18 cellular contexts compared by ENCODE assay signal in the genomic region with DNA sequence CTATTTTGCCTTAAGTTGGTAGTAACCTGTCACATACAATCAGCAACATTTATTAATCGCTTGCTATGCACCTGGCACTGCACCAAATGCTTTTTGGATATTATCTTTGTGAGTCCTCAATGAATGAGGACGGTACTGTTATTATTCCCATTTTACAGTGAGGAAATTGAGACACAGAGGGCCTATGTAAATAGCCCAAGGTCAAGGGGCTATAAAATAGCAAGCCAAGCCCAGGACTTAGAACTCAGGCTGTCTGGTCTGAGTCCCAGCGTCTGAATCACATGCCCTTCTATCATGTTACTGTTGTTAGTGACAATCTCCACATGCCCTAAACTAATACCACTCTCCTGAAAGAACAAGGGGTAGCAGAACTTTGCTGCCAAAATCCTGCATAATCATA.
DNase-seq lines count a peak whose midpoint lies in the region; ATAC-seq, FAIRE-seq and TF ChIP-seq lines count a peak whose summit lies in the region.
"Had no signal": no experiment of that assay in that cellular context is flagged by ENCODE, and none has a peak within 500 bp of the region (broad histone marks: within the 10 kb centered on the region; RNA-seq: fewer than 3 reads in every experiment).

No MANE protein-coding gene starts in this region.

- peak overlapping the region; percentile 90 for H3K27ac ChIP-seq in left ventricle myocardium inferior (replicated peaks)
- H3K27ac ChIP-seq: HL-60 had no signal

- TF ChIP-seq CTCF in left ventricle myocardium inferior (IDR thresholded peaks at IDR 0.05; ENCODE audit: borderline replicate concordance) (no peak), mucosa of descending colon (IDR thresholded peaks at IDR 0.05) (no peak)

- H3K27me3 ChIP-seq in left ventricle myocardium inferior (ENCODE audit: low read depth) = no peaks in the 10 kb centered on the region

- peak; percentile 4 for FAIRE-seq in HTR-8/SVneo (lab: Jason Lieb, UNC)

- ATAC-seq in mucosa of descending colon (peak; percentile 75), GM21360 (IDR thresholded peaks at IDR 0.05; ENCODE audit: unreplicated experiment) (no peak), HG03520 (IDR thresholded peaks at IDR 0.05; ENCODE audit: unreplicated experiment) (no peak)

- peaks cover 78% of the 10 kb centered on the region for H3K4me1 ChIP-seq in left ventricle myocardium inferior
- no peaks in the 10 kb centered on the region for H3K4me1 ChIP-seq in mucosa of descending colon (ENCODE audit: low read depth)

- intact Hi-C loops in left ventricle myocardium inferior (cut with micrococcal nuclease) = no loop called here
- intact Hi-C loops in mucosa of descending colon (cut with DNase I, micrococcal nuclease) = no loop called here

- H3K4me3 ChIP-seq in left ventricle myocardium inferior (no peak overlapping the region), mucosa of descending colon (no peak overlapping the region)

- DNase-seq in HTR-8/SVneo (ENCODE audit: insufficient read length, low spot score) = no peak
- peak; percentile 16 for DNase-seq in amniotic epithelial cell (ENCODE audit: low read depth)
- no peak for DNase-seq in left ventricle myocardium inferior
- peak in 1 of 3 donors; percentile 17 for DNase-seq in mucosa of descending colon
- DNase-seq in activated CD4-positive, alpha-beta T cell treated with anti-CD3 and anti-CD28 coated beads, Interleukin-2, amount 50 U/mL, for 1 hour = no peak
- DNase-seq in NCI-H2081 (lab: John Stamatoyannopoulos, UW) = no peak
- DNase-seq: ACHN; AML-193; Caco-2; NCI-H1105 treated with DMSO at 0.1 percent for 48 hours; NCI-H2029 treated with DMSO at 0.1 percent for 48 hours; NCI-H226; NCI-H526; NK-92 treated with Interleukin-12 subunit alpha and Interleukin-12 subunit beta, amount 100 ng/mL, for 24 hours; SIG-M5 had no signal

- H3K9me3 ChIP-seq in left ventricle myocardium inferior (replicated peaks) (no peaks in the 10 kb centered on the region), mucosa of descending colon (no peaks in the 10 kb centered on the region)
- H3K9me3 ChIP-seq: Caco-2 had no signal

- peaks cover 91% of the 10 kb centered on the region for H3K36me3 ChIP-seq in left ventricle myocardium inferior
- H3K36me3 ChIP-seq in mucosa of descending colon (ENCODE audit: low read depth) = no peaks in the 10 kb centered on the region
